In the genomic region with DNA sequence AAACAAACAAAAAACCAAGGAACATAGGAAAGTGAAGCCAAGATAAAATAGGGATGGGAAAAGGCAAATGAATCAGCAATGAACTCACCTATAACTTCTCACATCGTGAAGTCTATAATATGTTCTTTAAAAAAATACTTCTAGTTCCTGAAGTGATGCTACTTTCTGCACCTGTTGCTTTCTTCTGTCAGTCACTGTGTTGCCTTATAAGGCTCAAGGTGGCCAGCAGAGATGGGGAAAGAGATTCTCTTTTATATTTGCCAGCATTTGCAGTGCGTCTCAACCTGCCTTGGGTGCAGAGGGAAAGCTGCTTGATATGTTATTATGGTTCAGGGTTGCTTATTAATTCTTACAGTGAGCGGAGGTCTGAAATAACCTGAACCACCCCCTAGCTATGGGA, we compare ENCODE assay signal across 31 cellular contexts. TPM values are rescaled to one million over a fixed set of nuclear protein-coding genes. Genes with fewer than 3 reads are reported as not detected.
"Had no signal": no experiment of that assay in that cellular context is flagged by ENCODE, and none has a peak within 500 bp of the region (broad histone marks: within the 10 kb centered on the region; RNA-seq: fewer than 3 reads in every experiment).

No MANE protein-coding gene starts in this region.

- H3K27me3 ChIP-seq: foreskin keratinocyte, gastroesophageal sphincter, heart right ventricle, left lung, neural progenitor cell, right atrium auricular region, thyroid gland, upper lobe of right lung, uterus had no signal

- H3K9ac ChIP-seq: neural progenitor cell had no signal

- H3K4me3 ChIP-seq: dorsolateral prefrontal cortex, gastroesophageal sphincter, heart right ventricle, left lung, neural progenitor cell, prostate gland, right atrium auricular region, smooth muscle cell, thyroid gland, upper lobe of right lung, uterus had no signal

- ATAC-seq: esophagus mucosa; foreskin keratinocyte; gastroesophageal sphincter; heart right ventricle; left cardiac atrium; left lung; naive thymus-derived CD4-positive, alpha-beta T cell; sciatic nerve; stimulated activated naive CD8-positive, alpha-beta T cell treated with anti-CD3 and anti-CD28 coated beads, Interleukin-15, amount 100 ng/mL, for 72 hours; upper lobe of right lung had no signal

- H2AFZ ChIP-seq: neural progenitor cell had no signal

- DNase-seq: cortex of kidney; dorsolateral prefrontal cortex; effector CD4-positive, alpha-beta T cell; foreskin keratinocyte; glutamatergic neuron; heart right ventricle; hippocampal formation; left cardiac atrium; left lung; mesendoderm; midbrain; naive thymus-derived CD4-positive, alpha-beta T cell; nucleus accumbens; stimulated activated CD4-positive, alpha-beta T cell treated with anti-CD3 and anti-CD28 coated beads, Interleukin-12 subunit alpha, Interleukin-12 subunit beta, amount 100 ng/mL, for 4 hours; stimulated activated CD4-positive, alpha-beta T cell treated with anti-CD3 and anti-CD28 coated beads, Interleukin-1b, Interleukin-23, amount 100 ng/mL, for 48 hours; stimulated activated CD4-positive, alpha-beta T cell treated with anti-CD3 and anti-CD28 coated beads, Interleukin-4, amount 100 ng/mL, for 1 hour; stimulated activated CD8-positive, alpha-beta memory T cell treated with anti-CD3 and anti-CD28 coated beads, Interleukin-4, amount 100 ng/mL, for 48 hours; stimulated activated naive CD4-positive, alpha-beta T cell; stimulated activated naive CD8-positive, alpha-beta T cell treated with anti-CD3 and anti-CD28 coated beads, Interleukin-15, amount 100 ng/mL, for 72 hours; thyroid gland; upper lobe of right lung; uterus had no signal

- H3K4me2 ChIP-seq: neural progenitor cell had no signal

- H3K36me3 ChIP-seq: gastroesophageal sphincter, neural progenitor cell, prostate gland, right atrium auricular region, thyroid gland, upper lobe of right lung, uterus had no signal

- H3K27ac ChIP-seq: dorsolateral prefrontal cortex, epithelial cell of prostate, foreskin keratinocyte, gastroesophageal sphincter, left lung, neural progenitor cell, prostate gland, right atrium auricular region, thyroid gland, upper lobe of right lung, uterus had no signal

- H3K4me1 ChIP-seq: gastroesophageal sphincter, left lung, prostate gland, right atrium auricular region, thyroid gland, upper lobe of right lung, uterus had no signal

- H3K9me3 ChIP-seq: gastroesophageal sphincter, heart right ventricle, left lung, prostate gland, right atrium auricular region, thyroid gland, upper lobe of right lung, uterus had no signal

RNA-seq across cellular contexts. Expression of a gene that starts 14.0 kb away (rescaled TPM):
- total RNA-seq: osteocyte had no signal
